ENCODE assay signal across 16 cellular contexts in the genomic region with DNA sequence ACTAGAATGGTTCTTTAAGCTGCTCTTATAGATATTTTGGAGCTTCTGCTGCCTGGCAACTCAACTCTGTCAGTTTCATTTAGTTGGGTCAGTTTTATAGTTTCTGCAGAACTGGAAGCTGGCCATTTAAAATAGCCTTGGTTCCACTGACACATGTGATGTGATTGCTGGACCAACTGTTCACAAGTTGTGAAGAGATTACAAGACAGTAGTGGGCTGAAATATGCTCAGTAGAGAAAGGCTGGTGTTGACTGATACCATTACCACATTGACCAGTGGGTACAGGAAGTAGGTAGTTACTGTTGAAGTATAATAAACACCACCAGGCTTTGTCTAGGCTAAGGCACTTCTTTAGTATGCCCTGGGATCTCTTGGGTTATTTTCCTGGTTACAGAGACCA. TPM values are rescaled to one million over a fixed set of nuclear protein-coding genes. Genes with fewer than 3 reads are reported as not detected.
DNase-seq lines count a peak whose midpoint lies in the region; ATAC-seq lines count a peak whose summit lies in the region.
"Had no signal": no experiment of that assay in that cellular context is flagged by ENCODE, and none has a peak within 500 bp of the region (broad histone marks: within the 10 kb centered on the region; RNA-seq: fewer than 3 reads in every experiment).

No MANE protein-coding gene starts in this region.

- H3K27me3 ChIP-seq in adipocyte (replicated peaks; ENCODE audit: control insufficient read depth, insufficient read depth, low read length) = no peaks in the 10 kb centered on the region
- H3K27me3 ChIP-seq: esophagus muscularis mucosa, right lobe of liver had no signal

- no peak overlapping the region for H3K9ac ChIP-seq in adipocyte (ENCODE audit: low read length)

- peaks cover 7% of the 10 kb centered on the region for H3K36me3 ChIP-seq in adipocyte (ENCODE audit: control insufficient read depth, insufficient read depth, low read length, severe bottlenecking)
- H3K36me3 ChIP-seq: esophagus muscularis mucosa, right lobe of liver had no signal

- peaks cover 32% of the 10 kb centered on the region for H3K4me1 ChIP-seq in adipocyte (ENCODE audit: control insufficient read depth, insufficient read depth, low read length)
- H3K4me1 ChIP-seq: right lobe of liver had no signal

- no peak overlapping the region for H3K4me3 ChIP-seq in adipocyte (ENCODE audit: low read length)
- H3K4me3 ChIP-seq: esophagus muscularis mucosa, lung, right lobe of liver had no signal

- no peaks in the 10 kb centered on the region for H3K9me3 ChIP-seq in adipocyte (ENCODE audit: control insufficient read depth, low read length)
- H3K9me3 ChIP-seq: esophagus muscularis mucosa, right lobe of liver had no signal

- DNase-seq in adipocyte (ENCODE audit: low read depth) (peak; percentile 53), pons (ENCODE audit: low spot score) (no peak), left lobe of liver (ENCODE audit: low spot score) (no peak), NCI-H1048 (lab: John Stamatoyannopoulos, UW) (no peak), NCI-H2107 treated with DMSO at 0.1 percent for 48 hours (lab: John Stamatoyannopoulos, UW; ENCODE audit: unreplicated experiment) (no peak)
- DNase-seq: activated naive CD8-positive, alpha-beta T cell treated with anti-CD3 and anti-CD28 coated beads, Interleukin-2, amount 10 ng/mL, durations not matched to agents 7 days and 5 days; H7; NCI-H2029 treated with DMSO at 0.1 percent for 48 hours; nephron progenitor cell; NK-92 treated with Interleukin-12 subunit alpha and Interleukin-12 subunit beta, amount 100 ng/mL, for 24 hours; right lobe of liver had no signal

- ATAC-seq in GM18858 (IDR thresholded peaks at IDR 0.05; ENCODE audit: unreplicated experiment) (peak; percentile 64), GM21423 (IDR thresholded peaks at IDR 0.05; ENCODE audit: unreplicated experiment) (peak; percentile 80), HG03135 (IDR thresholded peaks at IDR 0.05; ENCODE audit: unreplicated experiment) (peak; percentile 73), left lobe of liver (no peak)
- ATAC-seq: right lobe of liver had no signal

RNA-seq across cellular contexts. Expression of a gene that starts 39.0 kb away (rescaled TPM):
- total RNA-seq in left lobe of liver = 64.9 TPM
